31 cellular contexts compared by ENCODE assay signal in genomic region chr7:123099712-123100111, GRCh38.
DNase-seq lines count a peak whose midpoint lies in the region; ATAC-seq and TF ChIP-seq lines count a peak whose summit lies in the region.
"Had no signal": no experiment of that assay in that cellular context is flagged by ENCODE, and none has a peak within 500 bp of the region (broad histone marks: within the 10 kb centered on the region; RNA-seq: fewer than 3 reads in every experiment).

No MANE protein-coding gene starts in this region.

- H3K4me1 ChIP-seq in SK-N-SH (ENCODE audit: control insufficient read depth in 1 of 2, insufficient read depth in 2 of 2, low read depth in 1 of 2, low read length in 1 of 2) (no peaks in the 10 kb centered on the region), A673 (ENCODE audit: insufficient read depth, low read length, poor library complexity, severe bottlenecking) (peaks cover 15% of the 10 kb centered on the region)
- H3K4me1 ChIP-seq: A549; BE2C; BLaER1; BLaER1 treated with 17β-estradiol and CSF1 and Interleukin-3, amounts not matched to agents 10 nM and 100 nM; Caco-2 had no signal

- no peak for TF ChIP-seq EP300 in SK-N-SH (IDR thresholded peaks at IDR 0.05; ENCODE audit: borderline replicate concordance in 1 of 2, low read depth in 1 of 2, low read length in 1 of 2)

- ATAC-seq in SK-N-SH treated with all-trans-retinoic acid at 6 μM for 48 hours: no peak
- no peak for ATAC-seq in stimulated activated naive B cell treated with anti-CD40 and anti-IgM and Interleukin-4, amounts not matched to agents 10 μg/mL and 1 μg/mL and 100 μg/mL, for 72 hours (replicated peaks)
- ATAC-seq: A549; CD8-positive, alpha-beta T cell had no signal

- H3K4me2 ChIP-seq in SK-N-SH: no peak overlapping the region
- H3K4me2 ChIP-seq: A549; BLaER1; BLaER1 treated with 17β-estradiol and CSF1 and Interleukin-3, amounts not matched to agents 10 nM and 100 nM had no signal

- no peak overlapping the region for H3K9ac ChIP-seq in SK-N-SH
- H3K9ac ChIP-seq: BLaER1; BLaER1 treated with 17β-estradiol and CSF1 and Interleukin-3, amounts not matched to agents 10 nM and 100 nM had no signal

- no peak overlapping the region for H2AFZ ChIP-seq in SK-N-SH (ENCODE audit: low read depth)

- intact Hi-C loops in A673 (cut with micrococcal nuclease; ENCODE audit: unreplicated experiment): no loop called here

- H3K27me3 ChIP-seq in SK-N-SH (ENCODE audit: insufficient read depth): no peaks in the 10 kb centered on the region
- no peaks in the 10 kb centered on the region for H3K27me3 ChIP-seq in A673 (replicated peaks; ENCODE audit: insufficient read depth, low read depth, low read length, poor library complexity)
- H3K27me3 ChIP-seq: BLaER1; BLaER1 treated with 17β-estradiol and CSF1 and Interleukin-3, amounts not matched to agents 10 nM and 100 nM had no signal

- H3K27me3 Mint-ChIP-seq in stimulated activated naive B cell treated with anti-CD40 and anti-IgM and Interleukin-4, amounts not matched to agents 10 μg/mL and 1 μg/mL and 100 μg/mL, for 72 hours: no peaks in the 10 kb centered on the region
- H3K27me3 Mint-ChIP-seq: B cell; CD4-positive, alpha-beta memory T cell; CD4-positive, alpha-beta T cell; CD4-positive, CD25-positive, alpha-beta regulatory T cell; CD8-positive, alpha-beta memory T cell had no signal

- no peak for TF ChIP-seq RAD21 in SK-N-SH (IDR thresholded peaks at IDR 0.05; ENCODE audit: low read length)

- no peaks in the 10 kb centered on the region for H3K79me2 ChIP-seq in SK-N-SH (ENCODE audit: insufficient read depth)

- H3K27ac Mint-ChIP-seq in stimulated activated naive B cell treated with anti-CD40 and anti-IgM and Interleukin-4, amounts not matched to agents 10 μg/mL and 1 μg/mL and 100 μg/mL, for 72 hours: no peak overlapping the region
- H3K27ac Mint-ChIP-seq: B cell; CD14-positive monocyte; CD4-positive, alpha-beta memory T cell; CD4-positive, alpha-beta T cell; CD4-positive, CD25-positive, alpha-beta regulatory T cell; CD8-positive, alpha-beta memory T cell; CD8-positive, alpha-beta T cell had no signal

- no peaks in the 10 kb centered on the region for H3F3A ChIP-seq in SK-N-SH (replicated peaks; ENCODE audit: insufficient read depth)

- H3K36me3 ChIP-seq in SK-N-SH (replicated peaks in 1 of 2; ENCODE audit: control insufficient read depth in 1 of 2, insufficient read depth in 2 of 2, low read length in 1 of 2) (no peaks in the 10 kb centered on the region), A673 (ENCODE audit: insufficient read depth, low read length, poor library complexity, severe bottlenecking) (no peaks in the 10 kb centered on the region)
- H3K36me3 ChIP-seq: BE2C; BLaER1; BLaER1 treated with 17β-estradiol and CSF1 and Interleukin-3, amounts not matched to agents 10 nM and 100 nM had no signal

- H4K20me1 ChIP-seq in SK-N-SH (ENCODE audit: insufficient read depth): no peaks in the 10 kb centered on the region
- H4K20me1 ChIP-seq: BLaER1; BLaER1 treated with 17β-estradiol and CSF1 and Interleukin-3, amounts not matched to agents 10 nM and 100 nM had no signal

- no peak overlapping the region for H3K27ac ChIP-seq in SK-N-SH (ENCODE audit: low read depth in 2 of 2, low read length in 1 of 2)
- no peak overlapping the region for H3K27ac ChIP-seq in A673 (ENCODE audit: low read depth, low read length, poor library complexity, severe bottlenecking)
- H3K27ac ChIP-seq: 22Rv1; A549; BLaER1; BLaER1 treated with 17β-estradiol and CSF1 and Interleukin-3, amounts not matched to agents 10 nM and 100 nM; C4-2B had no signal

- CTCF ChIA-PET in SK-N-SH (lab: Yijun Ruan, JAX): interaction anchor here (0.8 kb wide), 1 partner anchor 29 kb away, joined by 3 read pairs; no protein-coding TSS in a partner anchor
- CTCF ChIA-PET in A673 (lab: Charles Lee): no interaction called here

- 0% methylated on average over 2 of the region's 2 CpGs for WGBS in SK-N-SH (ENCODE audit: low lambda C conversion rate)

- POLR2A ChIA-PET in SK-N-SH (lab: Yijun Ruan, JAX): no interaction called here
- POLR2A ChIA-PET in A673 (lab: Charles Lee; ENCODE audit: low non-redundant PET): no interaction called here

- no peaks in the 10 kb centered on the region for H3K9me2 ChIP-seq in SK-N-SH

- H3K9me3 Mint-ChIP-seq in stimulated activated naive B cell treated with anti-CD40 and anti-IgM and Interleukin-4, amounts not matched to agents 10 μg/mL and 1 μg/mL and 100 μg/mL, for 72 hours: peaks cover 0 to 3% of the 10 kb centered on the region in 2 donors

- no peak overlapping the region for H3K4me3 Mint-ChIP-seq in stimulated activated naive B cell treated with anti-CD40 and anti-IgM and Interleukin-4, amounts not matched to agents 10 μg/mL and 1 μg/mL and 100 μg/mL, for 72 hours
- H3K4me3 Mint-ChIP-seq: B cell; CD14-positive monocyte; CD4-positive, alpha-beta memory T cell; CD4-positive, alpha-beta T cell; CD4-positive, CD25-positive, alpha-beta regulatory T cell; CD8-positive, alpha-beta memory T cell; CD8-positive, alpha-beta T cell had no signal

- H3K36me3 Mint-ChIP-seq in stimulated activated naive B cell treated with anti-CD40 and anti-IgM and Interleukin-4, amounts not matched to agents 10 μg/mL and 1 μg/mL and 100 μg/mL, for 72 hours: no peaks in the 10 kb centered on the region
- H3K36me3 Mint-ChIP-seq: CD14-positive monocyte; CD4-positive, alpha-beta memory T cell; CD4-positive, CD25-positive, alpha-beta regulatory T cell; CD8-positive, alpha-beta memory T cell; CD8-positive, alpha-beta T cell had no signal

- BruUV-seq in A673 (replicated peaks; lab: Mats Ljungman, UMichigan): no TSS peak

- no peaks in the 10 kb centered on the region for H3K9me3 ChIP-seq in SK-N-SH
- H3K9me3 ChIP-seq in A673 (ENCODE audit: low read depth, low read length, poor library complexity, severe bottlenecking): peaks cover 5% of the 10 kb centered on the region
- H3K9me3 ChIP-seq: A549, BE2C, BLaER1, Caco-2 had no signal

- H3K4me1 Mint-ChIP-seq in stimulated activated naive B cell treated with anti-CD40 and anti-IgM and Interleukin-4, amounts not matched to agents 10 μg/mL and 1 μg/mL and 100 μg/mL, for 72 hours: no peaks in the 10 kb centered on the region
- H3K4me1 Mint-ChIP-seq: B cell; CD14-positive monocyte; CD4-positive, alpha-beta memory T cell; CD4-positive, CD25-positive, alpha-beta regulatory T cell; CD8-positive, alpha-beta memory T cell had no signal

- DNase-seq in SK-N-SH (no peak), A673 (ENCODE audit: low spot score) (peak; percentile 61)
- DNase-seq in stimulated activated naive B cell treated with anti-CD40 and anti-IgM and Interleukin-4, amounts not matched to agents 10 μg/mL and 1 μg/mL and 100 μg/mL, for 72 hours: no peak
- DNase-seq: 8988T; ACHN; AML-193; BE2C; C1 segment of cervical spinal cord; Caco-2; Calu3; CD4-positive, alpha-beta memory T cell; CD4-positive, alpha-beta T cell; CD4-positive, CD25-positive, alpha-beta regulatory T cell; CD8-positive, alpha-beta memory T cell; CD8-positive, alpha-beta T cell; COR-L47; DMS 273 treated with DMSO at 0.1 percent for 48 hours; DMS153; DMS53; DMS79; DMS79 treated with DMSO at 0.1 percent for 48 hours; DND-41; EL had no signal

- no peak overlapping the region for H3K4me3 ChIP-seq in SK-N-SH (ENCODE audit: low read depth in 2 of 2, low read length in 1 of 2)
- H3K4me3 ChIP-seq in A673 (ENCODE audit: low read depth, low read length, poor library complexity, severe bottlenecking): no peak overlapping the region
- H3K4me3 ChIP-seq: A549; BLaER1; BLaER1 treated with 17β-estradiol and CSF1 and Interleukin-3, amounts not matched to agents 10 nM and 100 nM had no signal

- TF ChIP-seq CTCF in SK-N-SH (IDR thresholded peaks at IDR 0.05) (no peak), A673 (conservative IDR thresholded peaks at IDR 0.05; ENCODE audit: low read depth, low read length) (no peak)

TF ChIP-seq in SK-N-SH treated with all-trans-retinoic acid at 6 μM for 48 hours, 23 proteins besides CTCF, POLR2A, EP300 and RAD21:
- TF ChIP-seq ZFP30 (CRISPR knock-in tag; IDR thresholded peaks at IDR 0.05) (no peak), ISL1 (CRISPR knock-in tag; IDR thresholded peaks at IDR 0.05) (peak; percentile 53)
TF ChIP-seq in SK-N-SH treated with all-trans-retinoic acid at 6 μM for 48 hours: peak in this region for 1.

TF ChIP-seq in SK-N-SH, 30 proteins besides CTCF, POLR2A, EP300 and RAD21 (continues in another document):
- TF ChIP-seq YY1 (IDR thresholded peaks at IDR 0.05; ENCODE audit: low read depth): no peak
- no peak for TF ChIP-seq RXRA (IDR thresholded peaks at IDR 0.05; ENCODE audit: borderline replicate concordance, low read depth)
- TF ChIP-seq FOXM1 (IDR thresholded peaks at IDR 0.05; ENCODE audit: low read depth): no peak
- no peak for TF ChIP-seq RFX5 (IDR thresholded peaks at IDR 0.05; ENCODE audit: low read length)
- no peak for TF ChIP-seq TCF12 (IDR thresholded peaks at IDR 0.05)
- no peak for TF ChIP-seq JUND (IDR thresholded peaks at IDR 0.05)
- no peak for TF ChIP-seq NRF1 (IDR thresholded peaks at IDR 0.05; ENCODE audit: low read depth, low read length)
- no peak for TF ChIP-seq FOSL2 (IDR thresholded peaks at IDR 0.05; ENCODE audit: borderline replicate concordance, low read depth)
- TF ChIP-seq GABPA (IDR thresholded peaks at IDR 0.05; ENCODE audit: low read depth): no peak
- TF ChIP-seq FOXJ3 (CRISPR knock-in tag; IDR thresholded peaks at IDR 0.05): no peak
- TF ChIP-seq EZH2phosphoT487 (IDR thresholded peaks at IDR 0.05; ENCODE audit: borderline replicate concordance, low read depth): no peak
- TF ChIP-seq USF1 (IDR thresholded peaks at IDR 0.05; ENCODE audit: borderline replicate concordance, low read depth): no peak
- TF ChIP-seq TAF1 (IDR thresholded peaks at IDR 0.05; ENCODE audit: borderline replicate concordance, low read depth, low read length): no peak
